In genomic region chr3:132034486-132035464, GRCh38 we compare ENCODE assay signal across 9 cellular contexts. TPM values are rescaled to one million over a fixed set of nuclear protein-coding genes. Genes with fewer than 3 reads are reported as not detected.
DNase-seq lines count a peak whose midpoint lies in the region; ATAC-seq and TF ChIP-seq lines count a peak whose summit lies in the region.
"Had no signal": no experiment of that assay in that cellular context is flagged by ENCODE, and none has a peak within 500 bp of the region (broad histone marks: within the 10 kb centered on the region; RNA-seq: fewer than 3 reads in every experiment).

Gene CPNE4, minus strand, starts transcription at chr3:132035014.

- TF ChIP-seq CTCF in esophagus muscularis mucosa (IDR thresholded peaks at IDR 0.05), result peak; percentile 34 to 47 (median 35)

- H3K36me3 Mint-ChIP-seq in CD4-positive, alpha-beta memory T cell, result peaks cover 0 to 3% of the 10 kb centered on the region in 2 donors
- peaks cover 6% of the 10 kb centered on the region for H3K36me3 Mint-ChIP-seq in stimulated activated memory B cell treated with anti-CD40 and anti-IgM and Interleukin-4, amounts not matched to agents 10 μg/mL and 1 μg/mL and 100 μg/mL, for 72 hours

- ATAC-seq in GM21367 (IDR thresholded peaks at IDR 0.05; ENCODE audit: unreplicated experiment), result peak; percentile 73
- peak; percentile 64 for ATAC-seq in stimulated activated memory B cell treated with anti-CD40 and anti-IgM and Interleukin-4, amounts not matched to agents 10 μg/mL and 1 μg/mL and 100 μg/mL, for 72 hours

- H3K36me3 ChIP-seq in CD4-positive, alpha-beta memory T cell (ENCODE audit: insufficient read depth, low read length), result no peaks in the 10 kb centered on the region
- H3K36me3 ChIP-seq in NT2/D1 (ENCODE audit: insufficient read depth, insufficient read length, low read length) (no peaks in the 10 kb centered on the region), esophagus muscularis mucosa (no peaks in the 10 kb centered on the region), muscle layer of duodenum (ENCODE audit: control insufficient read depth in 1 of 2, insufficient read depth in 2 of 2, low read length in 2 of 2) (no peaks in the 10 kb centered on the region)

- peak within 1 kb of the TSS; percentile 11 for H3K9ac ChIP-seq in NT2/D1 (ENCODE audit: insufficient read length, low read depth)

- H3K4me3 Mint-ChIP-seq in CD4-positive, alpha-beta memory T cell, result peak within 1 kb of the TSS in 7 of 8 donors; percentile 11 to 75 (median 57)
- H3K4me3 Mint-ChIP-seq in stimulated activated memory B cell treated with anti-CD40 and anti-IgM and Interleukin-4, amounts not matched to agents 10 μg/mL and 1 μg/mL and 100 μg/mL, for 72 hours, result peak within 1 kb of the TSS; percentile 36

- peaks cover 4 to 17% (median 11%) of the 10 kb centered on the region in 4 donors for H3K4me1 Mint-ChIP-seq in CD4-positive, alpha-beta memory T cell
- H3K4me1 Mint-ChIP-seq in stimulated activated memory B cell treated with anti-CD40 and anti-IgM and Interleukin-4, amounts not matched to agents 10 μg/mL and 1 μg/mL and 100 μg/mL, for 72 hours, result peaks cover 15% of the 10 kb centered on the region

- CTCF ChIA-PET in CD4-positive, alpha-beta memory T cell (lab: Charles Lee; ENCODE audit: partially characterized antibody), result interaction anchor here (0.7 kb wide), 1 partner anchor 1010 kb away, joined by 3 read pairs; no protein-coding TSS in a partner anchor

- H3K9me3 Mint-ChIP-seq in CD4-positive, alpha-beta memory T cell, result peaks cover 0 to 15% (median 1%) of the 10 kb centered on the region in 8 donors
- no peaks in the 10 kb centered on the region for H3K9me3 Mint-ChIP-seq in stimulated activated memory B cell treated with anti-CD40 and anti-IgM and Interleukin-4, amounts not matched to agents 10 μg/mL and 1 μg/mL and 100 μg/mL, for 72 hours

- H3K27ac Mint-ChIP-seq in CD4-positive, alpha-beta memory T cell, result peak within 1 kb of the TSS in 1 of 7 donors; percentile 62
- H3K27ac Mint-ChIP-seq in stimulated activated memory B cell treated with anti-CD40 and anti-IgM and Interleukin-4, amounts not matched to agents 10 μg/mL and 1 μg/mL and 100 μg/mL, for 72 hours, result no peak within 1 kb of the TSS

- TF ChIP-seq POLR2A in esophagus muscularis mucosa (IDR thresholded peaks at IDR 0.05; ENCODE audit: low read depth), result no peak

- POLR2A ChIA-PET in CD4-positive, alpha-beta memory T cell (lab: Charles Lee; ENCODE audit: partially characterized antibody), result no interaction called here

- H3K27me3 Mint-ChIP-seq in CD4-positive, alpha-beta memory T cell, result peaks cover 48 to 58% of the 10 kb centered on the region in 2 donors
- peaks cover 54% of the 10 kb centered on the region for H3K27me3 Mint-ChIP-seq in stimulated activated memory B cell treated with anti-CD40 and anti-IgM and Interleukin-4, amounts not matched to agents 10 μg/mL and 1 μg/mL and 100 μg/mL, for 72 hours

- WGBS in esophagus muscularis mucosa, result 5% methylated on average over 46 of the region's 49 CpGs

- DNase-seq in CD4-positive, alpha-beta memory T cell, result peak; percentile 43 to 55 (median 49)
- peak; percentile 79 for DNase-seq in HuH-7.5 (ENCODE audit: low spot score)
- DNase-seq in NT2/D1 (ENCODE audit: low read depth, low spot score), result peak; percentile 86
- peak; percentile 37 for DNase-seq in activated T-cell treated with anti-CD3 and anti-CD28 coated beads for 4 hours
- DNase-seq in esophagus muscularis mucosa (ENCODE audit: extremely low spot score), result no peak

- no peak within 1 kb of the TSS for H3K4me3 ChIP-seq in CD4-positive, alpha-beta memory T cell (ENCODE audit: low read length in 2 of 2)
- H3K4me3 ChIP-seq in NT2/D1 (ENCODE audit: insufficient read length, low read depth), result peak within 1 kb of the TSS; percentile 49
- H3K4me3 ChIP-seq in esophagus muscularis mucosa, result peak within 1 kb of the TSS; percentile 12 to 24 (median 18)
- H3K4me3 ChIP-seq in muscle layer of duodenum (ENCODE audit: low read depth in 1 of 2, low read length in 2 of 2), result peak within 1 kb of the TSS; percentile 18 to 53

- H3K27me3 ChIP-seq in CD4-positive, alpha-beta memory T cell (ENCODE audit: insufficient read depth, low read length), result peaks cover 26% of the 10 kb centered on the region
- H3K27me3 ChIP-seq in NT2/D1 (ENCODE audit: insufficient read depth, insufficient read length) (peaks cover 41% of the 10 kb centered on the region), esophagus muscularis mucosa (peaks cover 0 to 64% (median 18%) of the 10 kb centered on the region in 4 donors), muscle layer of duodenum (ENCODE audit: low read depth, low read length) (peaks cover 22% of the 10 kb centered on the region)

- intact Hi-C loops in CD4-positive, alpha-beta memory T cell (cut with micrococcal nuclease), result no loop called here
- intact Hi-C loops in esophagus muscularis mucosa (cut with DNase I), result no loop called here

- peaks cover 9% of the 10 kb centered on the region for H3K4me1 ChIP-seq in CD4-positive, alpha-beta memory T cell (ENCODE audit: insufficient read depth, low read length)
- H3K4me1 ChIP-seq in NT2/D1 (ENCODE audit: insufficient read depth, insufficient read length) (no peaks in the 10 kb centered on the region), esophagus muscularis mucosa (peaks cover 3 to 17% (median 10%) of the 10 kb centered on the region in 4 donors), muscle layer of duodenum (ENCODE audit: control insufficient read depth in 1 of 2, insufficient read depth in 2 of 2, low read length in 2 of 2) (peaks cover 0 to 12% of the 10 kb centered on the region in 2 donors)

- TF ChIP-seq EP300 in esophagus muscularis mucosa (IDR thresholded peaks at IDR 0.05), result no peak

- no peak within 1 kb of the TSS for H3K27ac ChIP-seq in CD4-positive, alpha-beta memory T cell (ENCODE audit: low read depth, low read length)
- H3K27ac ChIP-seq in esophagus muscularis mucosa (replicated peaks in 1 of 4) (no peak within 1 kb of the TSS), muscle layer of duodenum (ENCODE audit: low read length) (no peak within 1 kb of the TSS)

- H3K9me3 ChIP-seq in CD4-positive, alpha-beta memory T cell (ENCODE audit: control insufficient read depth in 1 of 2, low read length in 2 of 2), result no peaks in the 10 kb centered on the region
- no peaks in the 10 kb centered on the region for H3K9me3 ChIP-seq in NT2/D1 (ENCODE audit: insufficient read depth, low read length)
- no peaks in the 10 kb centered on the region for H3K9me3 ChIP-seq in esophagus muscularis mucosa
- H3K9me3 ChIP-seq in muscle layer of duodenum (ENCODE audit: control insufficient read depth in 1 of 2, low read length in 2 of 2), result no peaks in the 10 kb centered on the region

RNA-seq across cellular contexts. Expression of gene CPNE4, which starts in this region (rescaled TPM):
- not detected for total RNA-seq in CD4-positive, alpha-beta memory T cell
- polyA plus RNA-seq in CD4-positive, alpha-beta memory T cell, result not detected
- under 1 TPM in 2 of 4 donors, not detected in 2; 0.17 to 0.52 TPM for total RNA-seq in esophagus muscularis mucosa
- total RNA-seq: T-helper 2 cell treated with Interferon-gamma antibody and Interleukin-4, amounts not matched to agents 100 ng/mL and 5 ng/mL, for 36 hours had no signal

Comparison
In these comparisons a context has a peak if more than half of its experiments do, and no peak if none do; other contexts are left out.
1. Peak in DNase-seq in CD4-positive, alpha-beta memory T cell; RNA of the gene not detected or under 1 TPM.
2. H3K4me3 ChIP-seq: peak in NT2/D1 (single experiment), esophagus muscularis mucosa (4 of 4) and muscle layer of duodenum (2 of 2); none in CD4-positive, alpha-beta memory T cell (0 of 2).